ENCODE assay signal across 26 cellular contexts in genomic region chr1:185096531-185096930, GRCh38. TPM values are rescaled to one million over a fixed set of nuclear protein-coding genes. Genes with fewer than 3 reads are reported as not detected.
DNase-seq lines count a peak whose midpoint lies in the region; ATAC-seq and TF ChIP-seq lines count a peak whose summit lies in the region.
"Had no signal": no experiment of that assay in that cellular context is flagged by ENCODE, and none has a peak within 500 bp of the region (broad histone marks: within the 10 kb centered on the region; RNA-seq: fewer than 3 reads in every experiment).

No MANE protein-coding gene starts in this region.

- H3K27ac ChIP-seq in RWPE1 = no peak overlapping the region
- H3K27ac ChIP-seq in foreskin keratinocyte = peak overlapping the region; percentile 9
- H3K27ac ChIP-seq: gastrocnemius medialis, hepatocyte, VCaP had no signal

- POLR2A ChIA-PET in RWPE1 (lab: Yijun Ruan, JAX; ENCODE audit: low non-redundant PET) = no interaction called here

- peak; percentile 28 for DNase-seq in ELR (ENCODE audit: low read depth)
- DNase-seq in RWPE1 (ENCODE audit: low spot score) = peak; percentile 52
- DNase-seq in dermis microvascular lymphatic vessel endothelial cell (ENCODE audit: low read depth in 2 of 2) = peak; percentile 36 to 55
- peak; percentile 66 to 79 for DNase-seq in foreskin keratinocyte
- no peak for DNase-seq in D341Med (ENCODE audit: low spot score)
- DNase-seq in NCI-H2227 treated with DMSO at 0.1 percent for 48 hours (lab: John Stamatoyannopoulos, UW) = no peak
- no peak for DNase-seq in anterior cingulate cortex (lab: John Stamatoyannopoulos, UW)
- DNase-seq in NK-92 treated with Interleukin-12 subunit alpha and Interleukin-12 subunit beta, amount 100 ng/mL, for 24 hours (lab: John Stamatoyannopoulos, UW) = no peak
- DNase-seq: activated CD4-positive, alpha-beta T cell treated with anti-CD3 and anti-CD28 coated beads for 4 hours; activated CD8-positive, alpha-beta memory T cell treated with anti-CD3 and anti-CD28 coated beads for 24 hours; activated effector memory CD4-positive, alpha-beta T cell treated with anti-CD3 and anti-CD28 coated beads, Interleukin-2, amount 50 U/mL, for 16 hours; activated naive CD8-positive, alpha-beta T cell treated with anti-CD3 and anti-CD28 coated beads, Interleukin-2, amount 10 ng/mL, durations not matched to agents 7 days and 5 days; Caco-2; central memory CD4-positive, alpha-beta T cell; DMS79; gastrocnemius medialis; GF-D8; left colon; NCI-H2107; NCI-H446 treated with DMSO at 0.1 percent for 48 hours; NCI-H774; stimulated activated naive B cell treated with anti-CD40 and anti-IgM and Interleukin-4, amounts not matched to agents 10 μg/mL and 1 μg/mL and 100 μg/mL, for 72 hours; SW 1271; T-helper 9 cell had no signal

- H3K4me1 ChIP-seq in foreskin keratinocyte = peaks cover 18% of the 10 kb centered on the region
- H3K4me1 ChIP-seq: Caco-2, gastrocnemius medialis had no signal

- no peaks in the 10 kb centered on the region for H3K27me3 ChIP-seq in foreskin keratinocyte
- H3K27me3 ChIP-seq: gastrocnemius medialis, hepatocyte had no signal

- CTCF ChIA-PET in RWPE1 (lab: Yijun Ruan, JAX) = no interaction called here

- ATAC-seq in foreskin keratinocyte = peak; percentile 81
- ATAC-seq: gastrocnemius medialis; left colon; stimulated activated naive B cell treated with anti-CD40 and anti-IgM and Interleukin-4, amounts not matched to agents 10 μg/mL and 1 μg/mL and 100 μg/mL, for 72 hours had no signal

- TF ChIP-seq CTCF in RWPE1 (conservative IDR thresholded peaks at IDR 0.05; ENCODE audit: low read depth) = no peak
- no peak for TF ChIP-seq CTCF in foreskin keratinocyte (conservative IDR thresholded peaks at IDR 0.05)

RNA-seq across cellular contexts. Expression of gene RNF2, which starts 51.2 kb away (rescaled TPM):
- 19.5 and 30.6 TPM in 2 replicates for total RNA-seq in dermis microvascular lymphatic vessel endothelial cell
- 17.8 and 19.2 TPM in 2 replicates for total RNA-seq in foreskin keratinocyte
- polyA plus RNA-seq in foreskin keratinocyte = 8.3 and 10.7 TPM in 2 replicates

Comparison
In these comparisons a context has a peak if more than half of its experiments do, and no peak if none do; other contexts are left out.
1. DNase-seq: peak in ELR (single experiment), RWPE1 (single experiment), dermis microvascular lymphatic vessel endothelial cell (2 of 2) and foreskin keratinocyte (2 of 2); none in D341Med (single experiment), NCI-H2227 treated with DMSO at 0.1 percent for 48 hours (single experiment), anterior cingulate cortex (0 of 58) and NK-92 treated with Interleukin-12 subunit alpha and Interleukin-12 subunit beta, amount 100 ng/mL, for 24 hours (single experiment).